ENCODE assay signal across 8 cellular contexts in genomic region chr1:181062800-181063428, GRCh38. TPM values are rescaled to one million over a fixed set of nuclear protein-coding genes. Genes with fewer than 3 reads are reported as not detected.
DNase-seq lines count a peak whose midpoint lies in the region; ATAC-seq and TF ChIP-seq lines count a peak whose summit lies in the region.

No MANE protein-coding gene starts in this region.

- no peaks in the 10 kb centered on the region for H3K27me3 ChIP-seq in esophagus muscularis mucosa

- intact Hi-C loops in esophagus muscularis mucosa (cut with DNase I): no loop called here

- peaks cover 0 to 12% (median 7%) of the 10 kb centered on the region in 4 donors for H3K4me1 ChIP-seq in esophagus muscularis mucosa

- no peak overlapping the region for H3K4me3 ChIP-seq in esophagus muscularis mucosa

- TF ChIP-seq EP300 in esophagus muscularis mucosa (IDR thresholded peaks at IDR 0.05): no peak

- DNase-seq in activated T-cell treated with anti-CD3 and anti-CD28 coated beads, Interleukin-2, amount 50 U/mL, for 24 hours: peak; percentile 43
- DNase-seq in activated T-cell treated with anti-CD3 and anti-CD28 coated beads for 4 hours (no peak), NCI-H69 (lab: John Stamatoyannopoulos, UW) (peak; percentile 64), stromal cell of bone marrow (ENCODE audit: low read depth) (peak; percentile 17), esophagus muscularis mucosa (ENCODE audit: extremely low spot score) (no peak), DMS153 treated with DMSO at 0.1 percent for 48 hours (lab: John Stamatoyannopoulos, UW; ENCODE audit: unreplicated experiment) (no peak)
- DNase-seq in effector memory CD8-positive, alpha-beta T cell: peak in 2 of 3 experiments; percentile 20 to 21

- TF ChIP-seq CTCF in esophagus muscularis mucosa (IDR thresholded peaks at IDR 0.05): no peak

- H3K9me3 ChIP-seq in esophagus muscularis mucosa: peaks cover 0 to 8% (median 0%) of the 10 kb centered on the region in 4 donors

- TF ChIP-seq POLR2A in esophagus muscularis mucosa (IDR thresholded peaks at IDR 0.05; ENCODE audit: low read depth): no peak

- H3K27ac Mint-ChIP-seq in activated T-cell treated with anti-CD3 and anti-CD28 coated beads, Interleukin-2, amount 50 U/mL, for 24 hours: peak overlapping the region; percentile 86
- H3K27ac Mint-ChIP-seq in effector memory CD8-positive, alpha-beta T cell: peak overlapping the region; percentile 95 to 98

- peaks cover 19% of the 10 kb centered on the region for H3K9me3 Mint-ChIP-seq in activated T-cell treated with anti-CD3 and anti-CD28 coated beads, Interleukin-2, amount 50 U/mL, for 24 hours
- H3K9me3 Mint-ChIP-seq in effector memory CD8-positive, alpha-beta T cell: peaks cover 3 to 10% of the 10 kb centered on the region in 2 donors

- peak; percentile 65 for ATAC-seq in HG02642 (IDR thresholded peaks at IDR 0.05; ENCODE audit: poor library complexity, unreplicated experiment)
- ATAC-seq in effector memory CD8-positive, alpha-beta T cell (replicated peaks): peak; percentile 94

- 73% methylated on average over 7 of the region's 7 CpGs for WGBS in esophagus muscularis mucosa

- peaks cover 26% of the 10 kb centered on the region for H3K4me1 Mint-ChIP-seq in activated T-cell treated with anti-CD3 and anti-CD28 coated beads, Interleukin-2, amount 50 U/mL, for 24 hours (ENCODE audit: low read depth)
- H3K4me1 Mint-ChIP-seq in effector memory CD8-positive, alpha-beta T cell (ENCODE audit: low read depth in 2 of 2): peaks cover 19% of the 10 kb centered on the region in 2 donors

- peaks cover 24% of the 10 kb centered on the region for H3K36me3 Mint-ChIP-seq in activated T-cell treated with anti-CD3 and anti-CD28 coated beads, Interleukin-2, amount 50 U/mL, for 24 hours (ENCODE audit: low read depth)
- peaks cover 5% of the 10 kb centered on the region for H3K36me3 Mint-ChIP-seq in effector memory CD8-positive, alpha-beta T cell (ENCODE audit: insufficient read depth)

- H3K36me3 ChIP-seq in esophagus muscularis mucosa: no peaks in the 10 kb centered on the region

- H3K27ac ChIP-seq in esophagus muscularis mucosa (replicated peaks in 1 of 4): peak overlapping the region in 1 of 4 donors; percentile 33

- H3K4me3 Mint-ChIP-seq in activated T-cell treated with anti-CD3 and anti-CD28 coated beads, Interleukin-2, amount 50 U/mL, for 24 hours: peak overlapping the region; percentile 62
- peak overlapping the region; percentile 65 to 90 for H3K4me3 Mint-ChIP-seq in effector memory CD8-positive, alpha-beta T cell

- H3K27me3 Mint-ChIP-seq in activated T-cell treated with anti-CD3 and anti-CD28 coated beads, Interleukin-2, amount 50 U/mL, for 24 hours: no peaks in the 10 kb centered on the region
- H3K27me3 Mint-ChIP-seq in effector memory CD8-positive, alpha-beta T cell: no peaks in the 10 kb centered on the region

RNA-seq across cellular contexts. Expression of gene IER5, which starts 25.6 kb away (rescaled TPM):
- total RNA-seq in esophagus muscularis mucosa: 10 to 100 TPM; 14.5 to 22.0 (median 16.7) TPM

RNA-seq across cellular contexts. Expression of gene MR1, which starts 29.1 kb away (rescaled TPM):
- total RNA-seq in esophagus muscularis mucosa: 10 to 100 TPM; 10.8 to 23.5 (median 15.4) TPM

RNA-seq across cellular contexts. Expression of gene STX6, which starts 40.2 kb away (rescaled TPM):
- total RNA-seq in esophagus muscularis mucosa: 10 to 100 TPM; 19.4 to 38.0 (median 23.2) TPM

Comparison
In these comparisons a context has a peak if more than half of its experiments do, and no peak if none do; other contexts are left out.
1. DNase-seq: peak in activated T-cell treated with anti-CD3 and anti-CD28 coated beads, Interleukin-2, amount 50 U/mL, for 24 hours (single experiment), NCI-H69 (single experiment), effector memory CD8-positive, alpha-beta T cell (2 of 3) and stromal cell of bone marrow (single experiment); none in activated T-cell treated with anti-CD3 and anti-CD28 coated beads for 4 hours (single experiment), esophagus muscularis mucosa (single experiment) and DMS153 treated with DMSO at 0.1 percent for 48 hours (single experiment).